Comparison of ENCODE assay signal across 8 cellular contexts in genomic region chr3:172512363-172512762, GRCh38. TPM values are rescaled to one million over a fixed set of nuclear protein-coding genes. Genes with fewer than 3 reads are reported as not detected.
A peak's percentile ranks its signal among the peaks of the same experiment; 100 is the strongest.
DNase-seq lines count a peak whose midpoint lies in the region; ATAC-seq lines count a peak whose summit lies in the region.

No MANE protein-coding gene starts in this region.

- peaks cover 0 to 4% (median 0%) of the 10 kb centered on the region in 7 donors for H3K9me3 Mint-ChIP-seq in CD4-positive, CD25-positive, alpha-beta regulatory T cell
- peaks cover 0 to 10% of the 10 kb centered on the region in 2 donors for H3K9me3 Mint-ChIP-seq in stimulated activated naive CD8-positive, alpha-beta T cell treated with anti-CD3 and anti-CD28 coated beads, Interleukin-15, amount 100 ng/mL, for 72 hours

- H2BK15ac ChIP-seq in neuronal stem cell (ENCODE audit: low read length), result no peak overlapping the region

- peak overlapping the region; percentile 52 to 77 (median 72) for H3K4me3 Mint-ChIP-seq in CD4-positive, CD25-positive, alpha-beta regulatory T cell
- H3K4me3 Mint-ChIP-seq in stimulated activated naive CD8-positive, alpha-beta T cell treated with anti-CD3 and anti-CD28 coated beads, Interleukin-15, amount 100 ng/mL, for 72 hours, result peak overlapping the region; percentile 63 to 79

- H3K23ac ChIP-seq in neuronal stem cell (ENCODE audit: low read depth, low read length, poor library complexity), result no peak overlapping the region

- H2BK120ac ChIP-seq in neuronal stem cell (ENCODE audit: low read depth, low read length), result no peak overlapping the region

- no peaks in the 10 kb centered on the region for H3K27me3 ChIP-seq in CD4-positive, CD25-positive, alpha-beta regulatory T cell (ENCODE audit: control insufficient read depth, insufficient read depth, low read length)
- no peaks in the 10 kb centered on the region for H3K27me3 ChIP-seq in neuronal stem cell (ENCODE audit: control insufficient read depth in 3 of 3, insufficient read depth in 3 of 3, low read depth in 1 of 3, low read length in 3 of 3)

- no peak overlapping the region for H4K8ac ChIP-seq in neuronal stem cell (ENCODE audit: low read depth, low read length)

- no peak overlapping the region for H3K9ac ChIP-seq in neuronal stem cell (ENCODE audit: low read depth, low read length, poor library complexity)

- H3K27ac Mint-ChIP-seq in CD4-positive, CD25-positive, alpha-beta regulatory T cell, result peak overlapping the region; percentile 82 to 91 (median 89)
- H3K27ac Mint-ChIP-seq in stimulated activated naive CD8-positive, alpha-beta T cell treated with anti-CD3 and anti-CD28 coated beads, Interleukin-15, amount 100 ng/mL, for 72 hours, result peak overlapping the region; percentile 27 to 94

- no peak overlapping the region for H2AK5ac ChIP-seq in neuronal stem cell (ENCODE audit: low read depth, low read length)

- no peak overlapping the region for H4K91ac ChIP-seq in neuronal stem cell (ENCODE audit: low read depth, low read length, poor library complexity)

- H3K27ac ChIP-seq in CD4-positive, CD25-positive, alpha-beta regulatory T cell (ENCODE audit: insufficient read depth, low read length, poor library complexity, severe bottlenecking), result peak overlapping the region; percentile 64
- no peak overlapping the region for H3K27ac ChIP-seq in neuronal stem cell (replicated peaks; ENCODE audit: low read length)

- peak; percentile 61 to 69 for ATAC-seq in CD4-positive, CD25-positive, alpha-beta regulatory T cell (ENCODE audit: low read depth in 2 of 2)
- ATAC-seq in GM21515 (IDR thresholded peaks at IDR 0.05; ENCODE audit: unreplicated experiment), result peak; percentile 71
- peak; percentile 19 for ATAC-seq in left lobe of liver
- peak; percentile 87 for ATAC-seq in stimulated activated naive CD8-positive, alpha-beta T cell treated with anti-CD3 and anti-CD28 coated beads, Interleukin-15, amount 100 ng/mL, for 72 hours

- H3K4ac ChIP-seq in neuronal stem cell (ENCODE audit: low read length), result no peak overlapping the region

- no peak overlapping the region for H3K18ac ChIP-seq in neuronal stem cell (ENCODE audit: low read length)

- peak overlapping the region; percentile 63 for H3K4me3 ChIP-seq in CD4-positive, CD25-positive, alpha-beta regulatory T cell (ENCODE audit: low read depth, low read length)
- no peak overlapping the region for H3K4me3 ChIP-seq in neuronal stem cell (ENCODE audit: low read length in 2 of 2)

- H3K79me1 ChIP-seq in neuronal stem cell (ENCODE audit: low read depth, low read length), result no peaks in the 10 kb centered on the region

- no peak overlapping the region for H2BK5ac ChIP-seq in neuronal stem cell (ENCODE audit: low read length)

- no peak overlapping the region for H2BK12ac ChIP-seq in neuronal stem cell (ENCODE audit: low read length)

- peak in 1 of 3 donors; percentile 50 for DNase-seq in CD4-positive, CD25-positive, alpha-beta regulatory T cell
- DNase-seq in Kasumi-1 (lab: John Stamatoyannopoulos, UW), result peak; percentile 95 to 97
- peak; percentile 29 for DNase-seq in activated T-helper 1 cell treated with Interleukin-2 at 50 U/mL for 16 hours (ENCODE audit: low read depth)
- no peak for DNase-seq in left lobe of liver (ENCODE audit: low spot score)
- peak in 1 of 2 donors; percentile 85 for DNase-seq in stimulated activated naive CD8-positive, alpha-beta T cell treated with anti-CD3 and anti-CD28 coated beads, Interleukin-15, amount 100 ng/mL, for 72 hours
- no peak for DNase-seq in cerebellar nuclear complex (lab: John Stamatoyannopoulos, UW)
- DNase-seq in neuronal stem cell (ENCODE audit: low spot score), result no peak

- H3K36me3 Mint-ChIP-seq in CD4-positive, CD25-positive, alpha-beta regulatory T cell, result peaks cover 64% of the 10 kb centered on the region

- H3K27me3 Mint-ChIP-seq in CD4-positive, CD25-positive, alpha-beta regulatory T cell, result no peaks in the 10 kb centered on the region
- no peaks in the 10 kb centered on the region for H3K27me3 Mint-ChIP-seq in stimulated activated naive CD8-positive, alpha-beta T cell treated with anti-CD3 and anti-CD28 coated beads, Interleukin-15, amount 100 ng/mL, for 72 hours

- H2AFZ ChIP-seq in neuronal stem cell (ENCODE audit: low read length), result no peak overlapping the region

- no peaks in the 10 kb centered on the region for H3K9me3 ChIP-seq in CD4-positive, CD25-positive, alpha-beta regulatory T cell (ENCODE audit: control insufficient read depth in 2 of 2, low read length in 2 of 2)
- H3K9me3 ChIP-seq in neuronal stem cell (replicated peaks in 1 of 2; ENCODE audit: control insufficient read depth in 2 of 2, insufficient read depth in 1 of 2, low read depth in 1 of 2, low read length in 2 of 2), result peaks cover 0 to 2% of the 10 kb centered on the region in 2 donors

- H3K4me1 Mint-ChIP-seq in CD4-positive, CD25-positive, alpha-beta regulatory T cell, result peaks cover 37 to 66% (median 59%) of the 10 kb centered on the region in 4 donors
- peaks cover 75% of the 10 kb centered on the region for H3K4me1 Mint-ChIP-seq in stimulated activated naive CD8-positive, alpha-beta T cell treated with anti-CD3 and anti-CD28 coated beads, Interleukin-15, amount 100 ng/mL, for 72 hours

- H3K36me3 ChIP-seq in CD4-positive, CD25-positive, alpha-beta regulatory T cell (ENCODE audit: control insufficient read depth, insufficient read depth, low read length), result peaks cover 64% of the 10 kb centered on the region
- H3K36me3 ChIP-seq in neuronal stem cell (replicated peaks in 1 of 2; ENCODE audit: control insufficient read depth in 2 of 2, insufficient read depth in 2 of 2, low read length in 2 of 2), result no peaks in the 10 kb centered on the region

- WGBS in neuronal stem cell (ENCODE audit: extremely low coverage in 2 of 2, insufficient read length in 2 of 2, insufficient replicate concordance in 1 of 2), 2 donors, result no CpG with 5 or more reads among the region's 4 CpGs

- peaks cover 47% of the 10 kb centered on the region for H3K4me1 ChIP-seq in CD4-positive, CD25-positive, alpha-beta regulatory T cell (ENCODE audit: control insufficient read depth, insufficient read depth, low read length, poor library complexity, severe bottlenecking)
- no peaks in the 10 kb centered on the region for H3K4me1 ChIP-seq in neuronal stem cell (ENCODE audit: control insufficient read depth in 2 of 2, insufficient read depth in 1 of 2, low read depth in 1 of 2, low read length in 2 of 2)

- no peak overlapping the region for H3K4me2 ChIP-seq in neuronal stem cell (ENCODE audit: insufficient read depth, low read length, poor library complexity, severe bottlenecking)

- no peak overlapping the region for H3K14ac ChIP-seq in neuronal stem cell (ENCODE audit: low read length)

RNA-seq across cellular contexts. Expression of gene TNFSF10, which starts 10.9 kb away (rescaled TPM):
- 29.1 TPM for total RNA-seq in CD4-positive, CD25-positive, alpha-beta regulatory T cell
- 10 to 100 TPM; 57.0 to 93.4 (median 60.7) TPM for polyA plus RNA-seq in CD4-positive, CD25-positive, alpha-beta regulatory T cell
- 45.3 TPM for total RNA-seq in left lobe of liver
- polyA plus RNA-seq in neuronal stem cell (2013, experiment 1 of 2), result not detected
- polyA plus RNA-seq in neuronal stem cell (2013, experiment 2 of 2), result not detected

Comparison
In these comparisons a context has a peak if more than half of its experiments do, and no peak if none do; other contexts are left out.
1. ATAC-seq: peak in every context shown above with its lines; median percentile 87 in stimulated activated naive CD8-positive, alpha-beta T cell treated with anti-CD3 and anti-CD28 coated beads, Interleukin-15, amount 100 ng/mL, for 72 hours; 71 in GM21515; 65 in CD4-positive, CD25-positive, alpha-beta regulatory T cell; 19 in left lobe of liver.
2. DNase-seq: peak in Kasumi-1 (2 of 2) and activated T-helper 1 cell treated with Interleukin-2 at 50 U/mL for 16 hours (single experiment); none in left lobe of liver (single experiment), cerebellar nuclear complex (0 of 2) and neuronal stem cell (single experiment).